In genomic region chr21:32940079-32941014, GRCh38 we compare ENCODE assay signal across 8 cellular contexts.
A peak's percentile ranks its signal among the peaks of the same experiment; 100 is the strongest.
DNase-seq lines count a peak whose midpoint lies in the region; ATAC-seq, FAIRE-seq and TF ChIP-seq lines count a peak whose summit lies in the region.

No MANE protein-coding gene starts in this region.

- H2AFZ ChIP-seq in endothelial cell of umbilical vein (ENCODE audit: low read depth, low read length), result no peak overlapping the region

- no peak overlapping the region for H3K4me2 ChIP-seq in endothelial cell of umbilical vein (ENCODE audit: insufficient read depth, low read length)

- dilution Hi-C loops in endothelial cell of umbilical vein (cut with MboI; ENCODE audit: extremely low pct_ligation_motif_present, low sequenced_read_pairs), result no loop called here

- no peaks in the 10 kb centered on the region for H3K9me3 ChIP-seq in endothelial cell of umbilical vein (replicated peaks; ENCODE audit: control insufficient read depth, insufficient read depth, low read length)

- TF ChIP-seq CTCF in WTC11 (IDR thresholded peaks at IDR 0.05) (peak; percentile 72), endothelial cell of umbilical vein (IDR thresholded peaks at IDR 0.05; ENCODE audit: extremely low read depth in 1 of 2, insufficient read depth in 1 of 2, low read depth in 1 of 2, low read length in 2 of 2) (peak; percentile 69 to 75)

- H3K4me1 Mint-ChIP-seq in WTC11, result peaks cover 7% of the 10 kb centered on the region
- H3K4me1 Mint-ChIP-seq in naive thymus-derived CD8-positive, alpha-beta T cell, result peaks cover 0 to 10% (median 7%) of the 10 kb centered on the region in 4 donors

- H4K20me1 ChIP-seq in endothelial cell of umbilical vein (replicated peaks; ENCODE audit: control insufficient read depth, extremely low read depth, insufficient read depth, low read length), result no peaks in the 10 kb centered on the region

- no TSS peak for BruUV-seq in endothelial cell of umbilical vein (replicated peaks; lab: Mats Ljungman, UMichigan)

- H3K79me2 ChIP-seq in endothelial cell of umbilical vein (ENCODE audit: control insufficient read depth, insufficient read depth, low read length), result no peaks in the 10 kb centered on the region

- H3K27me3 ChIP-seq in endothelial cell of umbilical vein (ENCODE audit: control insufficient read depth in 2 of 2, insufficient read depth in 2 of 2, low read length in 2 of 2), result peaks cover 4 to 5% of the 10 kb centered on the region in 2 experiments

- CTCF ChIA-PET in WTC11 (lab: Charles Lee), result interaction anchor here (0.5 to 2.3 kb wide), 58 partner anchors 10 to 422 kb away, joined by 3 to 41 read pairs (median 5); partner anchors contain the start of gene OLIG2
- CTCF ChIA-PET in endothelial cell of umbilical vein (lab: Charles Lee), result interaction anchor here (0.6 to 5.6 kb wide), 68 partner anchors 9 to 665 kb away, joined by 3 to 193 read pairs (median 4); partner anchors contain the start of genes IFNAR1, OLIG2 and PAXBP1

- no peak overlapping the region for H3K27ac ChIP-seq in endothelial cell of umbilical vein (ENCODE audit: insufficient read depth, low read depth, low read length)

- H3K4me1 ChIP-seq in endothelial cell of umbilical vein (ENCODE audit: control insufficient read depth, extremely low read depth, insufficient read depth, low read length), result no peaks in the 10 kb centered on the region

- no peaks in the 10 kb centered on the region for H3K36me3 ChIP-seq in endothelial cell of umbilical vein (ENCODE audit: control insufficient read depth in 2 of 2, extremely low read depth in 1 of 2, insufficient read depth in 2 of 2, low read length in 2 of 2)

- H3K4me3 ChIP-seq in endothelial cell of umbilical vein (replicated peaks in 1 of 3; ENCODE audit: insufficient read depth in 1 of 3, low read depth in 1 of 3, low read length in 3 of 3), result no peak overlapping the region

- no peaks in the 10 kb centered on the region for H3K9me1 ChIP-seq in endothelial cell of umbilical vein (replicated peaks; ENCODE audit: control insufficient read depth, extremely low read depth, insufficient read depth, low read length)

- no peak overlapping the region for H3K27ac Mint-ChIP-seq in WTC11
- H3K27ac Mint-ChIP-seq in naive thymus-derived CD8-positive, alpha-beta T cell, result peak overlapping the region in 1 of 10 donors; percentile 29

- TF ChIP-seq POLR2A in endothelial cell of umbilical vein (IDR thresholded peaks at IDR 0.05; ENCODE audit: low read depth, low read length), result no peak

- ATAC-seq in WTC11 (peak; percentile 93), HG03378 (IDR thresholded peaks at IDR 0.05; ENCODE audit: unreplicated experiment) (no peak), GM18858 (IDR thresholded peaks at IDR 0.05; ENCODE audit: unreplicated experiment) (no peak)
- ATAC-seq in naive thymus-derived CD8-positive, alpha-beta T cell, result peak; percentile 53 to 63

- no peak overlapping the region for H3K9ac ChIP-seq in endothelial cell of umbilical vein (replicated peaks; ENCODE audit: extremely low read depth, insufficient read depth, low read length)

- H3K4me3 Mint-ChIP-seq in WTC11, result no peak overlapping the region
- H3K4me3 Mint-ChIP-seq in naive thymus-derived CD8-positive, alpha-beta T cell, result peak overlapping the region in 3 of 10 donors; percentile 13 to 36 (median 21)

- FAIRE-seq in A204.1 (lab: Jason Lieb, UNC) (peak; percentile 29), endothelial cell of umbilical vein (lab: Jason Lieb, UNC) (peak; percentile 74)

- DNase-seq in GF-D8 (lab: John Stamatoyannopoulos, UW), result peak; percentile 31
- peak; percentile 3 to 14 for DNase-seq in NCI-H1930 (lab: John Stamatoyannopoulos, UW)
- DNase-seq in WTC11 (ENCODE audit: low spot score), result peak; percentile 41
- peak; percentile 40 for DNase-seq in endothelial cell of umbilical vein (ENCODE audit: low read depth, low spot score)
- DNase-seq in naive thymus-derived CD8-positive, alpha-beta T cell, result peak in 8 of 10 donors; percentile 10 to 56 (median 33)

- no peaks in the 10 kb centered on the region for H3K36me3 Mint-ChIP-seq in WTC11
- no peaks in the 10 kb centered on the region for H3K36me3 Mint-ChIP-seq in naive thymus-derived CD8-positive, alpha-beta T cell

- intact Hi-C loops in endothelial cell of umbilical vein (cut with micrococcal nuclease), result loop anchor here (1.0 to 5.0 kb wide), 4 partner anchors 47 to 505 kb away; no protein-coding TSS in a partner anchor

- H3K27me3 Mint-ChIP-seq in WTC11 (ENCODE audit: low read depth), result peaks cover 4% of the 10 kb centered on the region
- H3K27me3 Mint-ChIP-seq in naive thymus-derived CD8-positive, alpha-beta T cell, result peaks cover 0 to 4% (median 0%) of the 10 kb centered on the region in 5 donors

- POLR2A ChIA-PET in WTC11 (lab: Charles Lee) (no interaction called here), endothelial cell of umbilical vein (lab: Charles Lee) (no interaction called here)
- POLR2A ChIA-PET in naive thymus-derived CD8-positive, alpha-beta T cell (lab: Charles Lee), result interaction anchor here (1.0 kb wide), 1 partner anchor 256 kb away, joined by 4 read pairs; no protein-coding TSS in a partner anchor

- peaks cover 4% of the 10 kb centered on the region; the same call in 1 of the 2 replicates for H3K9me3 Mint-ChIP-seq in WTC11
- H3K9me3 Mint-ChIP-seq in naive thymus-derived CD8-positive, alpha-beta T cell, result no peaks in the 10 kb centered on the region

TF ChIP-seq in WTC11, 78 proteins besides CTCF, POLR2A, EP300 and RAD21 (continues in another document):
- TF ChIP-seq ZSCAN18 (CRISPR knock-in tag; IDR thresholded peaks at IDR 0.05) (no peak), FOXP1 (CRISPR knock-in tag; IDR thresholded peaks at IDR 0.05; ENCODE audit: borderline replicate concordance) (no peak), NFATC4 (CRISPR knock-in tag; IDR thresholded peaks at IDR 0.05) (no peak), ZNF416 (CRISPR knock-in tag; IDR thresholded peaks at IDR 0.05) (no peak), USF2 (CRISPR knock-in tag; IDR thresholded peaks at IDR 0.05) (no peak)

TF ChIP-seq in endothelial cell of umbilical vein, 7 proteins besides CTCF, POLR2A, EP300 and RAD21:
- TF ChIP-seq POLR2AphosphoS5 (IDR thresholded peaks at IDR 0.05; ENCODE audit: insufficient read depth, low read depth, low read length) (no peak), EZH2 (IDR thresholded peaks at IDR 0.05; ENCODE audit: borderline replicate concordance, low read depth, low read length, severe bottlenecking) (no peak), FOS (IDR thresholded peaks at IDR 0.05; ENCODE audit: borderline replicate concordance, insufficient read depth, low read length) (no peak), GATA2 (IDR thresholded peaks at IDR 0.05; ENCODE audit: insufficient read depth, insufficient read length, low read depth, low read length) (no peak)
- TF ChIP-seq, protein P1, sequence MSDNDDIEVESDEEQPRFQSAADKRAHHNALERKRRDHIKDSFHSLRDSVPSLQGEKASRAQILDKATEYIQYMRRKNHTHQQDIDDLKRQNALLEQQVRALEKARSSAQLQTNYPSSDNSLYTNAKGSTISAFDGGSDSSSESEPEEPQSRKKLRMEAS (IDR thresholded peaks at IDR 0.05; ENCODE audit: insufficient read depth, insufficient read length), result no peak

Comparison
In these comparisons a context has a peak if more than half of its experiments do, and no peak if none do; other contexts are left out.
1. ATAC-seq: peak in WTC11 (single experiment) and naive thymus-derived CD8-positive, alpha-beta T cell (2 of 2); none in HG03378 (single experiment) and GM18858 (single experiment).
2. Peak in every context shown above with its lines, with median percentiles within 50 percentile points of each other: DNase-seq.